Comparison of ENCODE assay signal across 8 cellular contexts in genomic region chr6:121335111-121336008, GRCh38. TPM values are rescaled to one million over a fixed set of nuclear protein-coding genes. Genes with fewer than 3 reads are reported as not detected.
DNase-seq lines count a peak whose midpoint lies in the region; ATAC-seq and TF ChIP-seq lines count a peak whose summit lies in the region.

No MANE protein-coding gene starts in this region.

- POLR2A ChIA-PET in CD4-positive, alpha-beta T cell (lab: Charles Lee), result interaction anchor here (0.6 to 2.0 kb wide), 4 partner anchors 9 to 22 kb away, joined by 3 to 10 read pairs (median 4); no protein-coding TSS in a partner anchor
- POLR2A ChIA-PET in T-cell (lab: Charles Lee), result interaction anchor here in 1 of 2 donors (0.7 kb wide), 1 partner anchor 11 kb away, joined by 3 read pairs; no protein-coding TSS in a partner anchor

- H2BK12ac ChIP-seq in trophoblast cell (ENCODE audit: low read length), result no peak overlapping the region

- peak overlapping the region; percentile 10 for H4K12ac ChIP-seq in trophoblast cell (ENCODE audit: low read depth, low read length)

- no peak overlapping the region for H2BK5ac ChIP-seq in trophoblast cell (ENCODE audit: low read depth, low read length, poor library complexity)

- H3K27me3 Mint-ChIP-seq in CD4-positive, alpha-beta T cell, result no peaks in the 10 kb centered on the region
- peaks cover 5 to 7% of the 10 kb centered on the region in 2 donors for H3K27me3 Mint-ChIP-seq in T-cell

- no CpG with 5 or more reads among the region's 13 CpGs for WGBS in trophoblast cell (ENCODE audit: extremely low coverage, insufficient coverage, insufficient read length)

- no peak overlapping the region for H3K4ac ChIP-seq in trophoblast cell (ENCODE audit: low read depth, low read length)

- peak overlapping the region; percentile 94 for H3K27ac ChIP-seq in CD4-positive, alpha-beta T cell (ENCODE audit: low read depth, low read length)
- H3K27ac ChIP-seq in trophoblast cell (ENCODE audit: low read depth, low read length), result no peak overlapping the region

- no peak overlapping the region for H2BK120ac ChIP-seq in trophoblast cell (ENCODE audit: insufficient read depth, low read length, poor library complexity)

- H3K4me3 ChIP-seq in HAP-1 (peak overlapping the region; percentile 53), fibroblast of the aortic adventitia (ENCODE audit: low read depth, low read length) (peak overlapping the region; percentile 82), trophoblast cell (ENCODE audit: low read depth, low read length) (no peak overlapping the region)

- peaks cover 5% of the 10 kb centered on the region for H3K79me1 ChIP-seq in trophoblast cell (ENCODE audit: low read length)

- H3K4me3 Mint-ChIP-seq in CD4-positive, alpha-beta T cell, result peak overlapping the region; percentile 97
- H3K4me3 Mint-ChIP-seq in T-cell, result peak overlapping the region; percentile 90 to 97 (median 91)

- CTCF ChIA-PET in CD4-positive, alpha-beta T cell (lab: Charles Lee), result no interaction called here
- CTCF ChIA-PET in T-cell (lab: Charles Lee), result no interaction called here

- no peak overlapping the region for H2AK5ac ChIP-seq in trophoblast cell (ENCODE audit: low read length)

- DNase-seq in CD4-positive, alpha-beta T cell, result no peak
- DNase-seq in HAP-1 (ENCODE audit: low spot score in 2 of 2), result no peak
- DNase-seq in T-cell, result no peak
- DNase-seq in fibroblast of the aortic adventitia (ENCODE audit: low read depth), result peak; percentile 53
- no peak for DNase-seq in trophoblast cell
- no peak for DNase-seq in HK-2 (ENCODE audit: unreplicated experiment)
- DNase-seq in NCI-H2196 (lab: John Stamatoyannopoulos, UW; ENCODE audit: unreplicated experiment), result no peak
- no peak for DNase-seq in NCI-H187 (lab: John Stamatoyannopoulos, UW)

- H3K9ac ChIP-seq in trophoblast cell (ENCODE audit: low read length), result no peak overlapping the region

- peaks cover 14% of the 10 kb centered on the region for H3K36me3 Mint-ChIP-seq in CD4-positive, alpha-beta T cell (ENCODE audit: low read depth)
- no peaks in the 10 kb centered on the region for H3K36me3 Mint-ChIP-seq in T-cell

- no peak overlapping the region for H2AFZ ChIP-seq in trophoblast cell (ENCODE audit: insufficient read depth, low read length, poor library complexity)

- intact Hi-C loops in CD4-positive, alpha-beta T cell (cut with DNase I, micrococcal nuclease), result loop anchor here in 1 of 2 experiments (10.0 kb wide), 3 partner anchors 1069 to 1991 kb away; partner anchors contain the start of genes MAN1A1 and SERINC1

- H3K4me1 ChIP-seq in HAP-1 (peaks cover 2% of the 10 kb centered on the region; the same call in 1 of the 2 replicates), trophoblast cell (ENCODE audit: control insufficient read depth in 1 of 2, insufficient read depth in 2 of 2, low read length in 2 of 2) (no peaks in the 10 kb centered on the region)

- H3K9me3 Mint-ChIP-seq in CD4-positive, alpha-beta T cell, result no peaks in the 10 kb centered on the region
- no peaks in the 10 kb centered on the region for H3K9me3 Mint-ChIP-seq in T-cell

- H4K91ac ChIP-seq in trophoblast cell (ENCODE audit: low read depth, low read length), result peak overlapping the region; percentile 8

- no peaks in the 10 kb centered on the region for H3K9me3 ChIP-seq in CD4-positive, alpha-beta T cell (ENCODE audit: control insufficient read depth, low read length)
- H3K9me3 ChIP-seq in HAP-1 (no peaks in the 10 kb centered on the region), trophoblast cell (ENCODE audit: insufficient read depth, low read depth, low read length) (no peaks in the 10 kb centered on the region)

- in situ Hi-C loops in HAP-1 (cut with MboI; ENCODE audit: low sequenced_read_pairs), result no loop called here

- H3K36me3 ChIP-seq in HAP-1 (replicated peaks) (no peaks in the 10 kb centered on the region), trophoblast cell (ENCODE audit: control insufficient read depth in 1 of 2, insufficient read depth in 2 of 2, low read length in 2 of 2) (no peaks in the 10 kb centered on the region)

- no peak for TF ChIP-seq CTCF in CD4-positive, alpha-beta T cell (IDR thresholded peaks at IDR 0.05)
- TF ChIP-seq CTCF in fibroblast of the aortic adventitia (IDR thresholded peaks at IDR 0.05; ENCODE audit: insufficient read depth, low read length), result no peak

- no peak overlapping the region for H3K23ac ChIP-seq in trophoblast cell (ENCODE audit: low read length)

- ATAC-seq in CD4-positive, alpha-beta T cell (ENCODE audit: poor library complexity), result no peak
- no peak for ATAC-seq in T-cell (replicated peaks in 1 of 4)

- no peak overlapping the region for H3K14ac ChIP-seq in trophoblast cell (ENCODE audit: low read length)

- H3K27me3 ChIP-seq in CD4-positive, alpha-beta T cell (ENCODE audit: control insufficient read depth, insufficient read depth, low read length), result no peaks in the 10 kb centered on the region
- H3K27me3 ChIP-seq in HAP-1 (ENCODE audit: low read depth), result peaks cover 4% of the 10 kb centered on the region; the same call in 1 of the 2 replicates
- no peaks in the 10 kb centered on the region for H3K27me3 ChIP-seq in trophoblast cell (ENCODE audit: insufficient read depth, low read length)

- H3K27ac Mint-ChIP-seq in CD4-positive, alpha-beta T cell, result peak overlapping the region; percentile 98
- H3K27ac Mint-ChIP-seq in T-cell, result peak overlapping the region; percentile 99

- no peak overlapping the region for H3K18ac ChIP-seq in trophoblast cell (ENCODE audit: low read length)

- peak overlapping the region; percentile 88 for H3K4me2 ChIP-seq in trophoblast cell (ENCODE audit: low read length)

- peaks cover 43% of the 10 kb centered on the region for H3K4me1 Mint-ChIP-seq in CD4-positive, alpha-beta T cell (ENCODE audit: low read depth)
- H3K4me1 Mint-ChIP-seq in T-cell, result peaks cover 34 to 40% (median 40%) of the 10 kb centered on the region in 3 donors

- peaks cover 2% of the 10 kb centered on the region for H3K79me2 ChIP-seq in trophoblast cell (ENCODE audit: control insufficient read depth, insufficient read depth, low read length, poor library complexity)

- H4K8ac ChIP-seq in trophoblast cell (ENCODE audit: low read depth, low read length), result peak overlapping the region; percentile 93

RNA-seq across cellular contexts. Expression of gene TBC1D32, which starts 1.1 kb away (rescaled TPM):
- 1 to 10 TPM; 9.4 to 9.8 TPM for total RNA-seq in CD4-positive, alpha-beta T cell
- 10 to 100 TPM in 4 of 5 donors, 1 to 10 TPM in 1; 8.2 to 20.2 (median 10.7) TPM for total RNA-seq in T-cell
- total RNA-seq in fibroblast of the aortic adventitia (ENCODE audit: low replicate concordance), result 21.2 and 45.5 TPM in 2 replicates
- 2.4 and 2.6 TPM in 2 replicates for polyA plus RNA-seq in trophoblast cell (2013)
